ENCODE assay signal across 20 cellular contexts in the genomic region with DNA sequence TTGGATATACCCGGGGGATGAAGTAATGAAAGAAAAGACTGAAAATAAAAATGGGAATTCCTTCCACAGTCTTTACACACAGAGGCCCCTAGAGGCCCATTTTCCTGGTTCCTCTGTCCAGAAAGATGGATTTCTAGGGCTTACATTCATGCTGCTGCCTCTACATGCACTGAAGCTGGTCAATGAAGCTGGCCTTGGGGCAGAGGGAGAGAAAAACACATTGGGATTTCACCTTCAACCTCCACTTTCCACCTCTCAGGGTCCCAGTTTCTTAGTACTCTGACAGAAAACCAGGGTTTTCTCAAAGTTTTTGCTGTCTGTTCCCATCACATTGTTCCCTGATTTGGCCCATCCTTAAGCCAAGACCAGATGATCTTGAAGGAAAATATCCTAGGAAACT.
DNase-seq lines count a peak whose midpoint lies in the region; ATAC-seq and TF ChIP-seq lines count a peak whose summit lies in the region.
"Had no signal": no experiment of that assay in that cellular context is flagged by ENCODE, and none has a peak within 500 bp of the region (broad histone marks: within the 10 kb centered on the region; RNA-seq: fewer than 3 reads in every experiment).

No MANE protein-coding gene starts in this region.

- H3K4me2 ChIP-seq in GM23338 = no peak overlapping the region
- H3K4me2 ChIP-seq: PC-9, SK-N-SH had no signal

- no peak overlapping the region for H3K27ac Mint-ChIP-seq in GM23338

- H4K20me1 ChIP-seq in GM23338 (replicated peaks; ENCODE audit: insufficient read depth) = no peaks in the 10 kb centered on the region

- H3K9me3 ChIP-seq in lower lobe of right lung = no peaks in the 10 kb centered on the region
- H3K9me3 ChIP-seq: adrenal gland, BE2C, colonic mucosa, esophagus squamous epithelium, ovary, SK-N-SH, transverse colon had no signal

- H3K79me2 ChIP-seq in GM23338 (replicated peaks; ENCODE audit: insufficient read depth) = no peaks in the 10 kb centered on the region

- TF ChIP-seq CTCF in AG10803 (conservative IDR thresholded peaks at IDR 0.05; ENCODE audit: low read length) (no peak), GM23338 (conservative IDR thresholded peaks at IDR 0.05; ENCODE audit: low read depth in 2 of 2) (no peak), coronary artery (IDR thresholded peaks at IDR 0.05) (no peak), lower lobe of right lung (IDR thresholded peaks at IDR 0.05) (no peak)

- H3K9me3 Mint-ChIP-seq in GM23338 = peaks cover 7% of the 10 kb centered on the region; the same call in 1 of the 3 replicates

- H3K27ac ChIP-seq in GM23338 (ENCODE audit: low read depth) (no peak overlapping the region), coronary artery (no peak overlapping the region), lower lobe of right lung (no peak overlapping the region)
- H3K27ac ChIP-seq: adrenal gland, colonic mucosa, esophagus squamous epithelium, ovary, PC-9, transverse colon had no signal

- no peaks in the 10 kb centered on the region; the same call in 2 of the 3 replicates for H3K36me3 Mint-ChIP-seq in GM23338 (ENCODE audit: low read depth)

- ATAC-seq in GM23338 (no peak), lower lobe of right lung (no peak), GM18907 (IDR thresholded peaks at IDR 0.05; ENCODE audit: unreplicated experiment) (no peak), GM18505 (IDR thresholded peaks at IDR 0.05; ENCODE audit: unreplicated experiment) (no peak)

- no peaks in the 10 kb centered on the region for H3F3A ChIP-seq in GM23338 (replicated peaks; ENCODE audit: low read depth)

- H3K4me3 ChIP-seq in AG10803 (ENCODE audit: low read length) = peak overlapping the region; percentile 28
- H3K4me3 ChIP-seq in GM23338 = no peak overlapping the region
- peak overlapping the region; percentile 53 for H3K4me3 ChIP-seq in coronary artery
- H3K4me3 ChIP-seq in lower lobe of right lung = peak overlapping the region; percentile 20
- H3K4me3 ChIP-seq: colonic mucosa, ovary, PC-9, transverse colon had no signal

- no peaks in the 10 kb centered on the region for H3K4me1 Mint-ChIP-seq in GM23338

- H3K36me3 ChIP-seq in GM23338 (ENCODE audit: insufficient read depth) (no peaks in the 10 kb centered on the region), lower lobe of right lung (no peaks in the 10 kb centered on the region)
- H3K36me3 ChIP-seq: adrenal gland, BE2C, colonic mucosa, esophagus squamous epithelium, ovary, transverse colon had no signal

- H3K4me1 ChIP-seq in GM23338 (ENCODE audit: insufficient read depth) (no peaks in the 10 kb centered on the region), lower lobe of right lung (no peaks in the 10 kb centered on the region)
- H3K4me1 ChIP-seq: adrenal gland, BE2C, colonic mucosa, esophagus squamous epithelium, transverse colon had no signal

- no peaks in the 10 kb centered on the region for H3K27me3 Mint-ChIP-seq in GM23338 (ENCODE audit: insufficient read depth, low read depth, poor library complexity)

- intact Hi-C loops in lower lobe of right lung (cut with DNase I) = no loop called here

- no peak for TF ChIP-seq POLR2A in GM18505 (IDR thresholded peaks at IDR 0.05; ENCODE audit: borderline replicate concordance, extremely low read depth, insufficient read depth, insufficient read length)

- no peak for DNase-seq in AG10803 (ENCODE audit: low read depth)
- DNase-seq in GM23338 (ENCODE audit: low spot score) = no peak
- no peak for DNase-seq in coronary artery (ENCODE audit: low spot score)
- no peak for DNase-seq in lower lobe of right lung
- no peak for DNase-seq in DMS79 treated with DMSO at 0.1 percent for 48 hours (lab: John Stamatoyannopoulos, UW)
- DNase-seq in EL = no peak
- DNase-seq: activated T-cell treated with anti-CD3 and anti-CD28 coated beads, Interleukin-2, amount 50 U/mL, for 4 hours; BE2C; colonic mucosa; DMS53; esophagus squamous epithelium; NCI-H748 treated with DMSO at 0.1 percent for 48 hours; ovary; PC-9; SK-N-SH; small intestine; transverse colon had no signal

- H3K9me2 ChIP-seq in GM23338 (ENCODE audit: insufficient read depth) = no peaks in the 10 kb centered on the region
- H3K9me2 ChIP-seq: SK-N-SH had no signal

- H3K4me3 Mint-ChIP-seq in GM23338 = no peak overlapping the region
- H3K4me3 Mint-ChIP-seq: activated T-cell treated with anti-CD3 and anti-CD28 coated beads, Interleukin-2, amount 50 U/mL, for 4 hours had no signal

- peak overlapping the region; percentile 48; the same call in 1 of the 2 replicates for H2AFZ ChIP-seq in GM23338
- H2AFZ ChIP-seq: PC-9 had no signal

- H3K27me3 ChIP-seq in GM23338 (ENCODE audit: insufficient read depth) (no peaks in the 10 kb centered on the region), lower lobe of right lung (ENCODE audit: low read depth) (no peaks in the 10 kb centered on the region)
- H3K27me3 ChIP-seq: adrenal gland, BE2C, colonic mucosa, esophagus squamous epithelium, transverse colon had no signal

TF ChIP-seq in GM23338, 12 proteins besides CTCF, POLR2A, EP300 and RAD21:
- no peak for TF ChIP-seq EZH2 (IDR thresholded peaks at IDR 0.05; ENCODE audit: low read depth, unreplicated experiment)
- no peak for TF ChIP-seq JUNB (IDR thresholded peaks at IDR 0.05; ENCODE audit: unreplicated experiment)
